ENCODE assay signal across 12 cellular contexts in the genomic region with DNA sequence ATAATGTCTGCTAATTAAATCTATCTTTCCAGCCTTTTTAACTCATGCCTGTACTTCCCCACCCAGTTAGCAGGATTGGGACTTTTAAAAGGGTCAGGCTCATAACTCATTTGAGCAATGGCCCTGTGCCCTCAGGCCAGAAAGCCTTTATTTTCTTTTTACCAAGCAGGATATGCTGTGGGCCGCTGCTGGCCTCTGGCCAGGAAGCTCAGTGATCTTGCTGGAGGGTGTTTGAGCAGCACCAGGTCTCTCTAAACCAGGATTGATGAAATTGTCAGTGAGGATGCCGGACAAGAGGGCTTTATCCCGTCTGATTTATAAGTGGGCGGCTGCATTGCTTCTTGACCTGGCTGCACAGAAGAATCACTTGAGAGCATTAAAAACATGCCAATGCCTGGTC.
A peak's percentile ranks its signal among the peaks of the same experiment; 100 is the strongest.
DNase-seq lines count a peak whose midpoint lies in the region; ATAC-seq and TF ChIP-seq lines count a peak whose summit lies in the region.
"Had no signal": no experiment of that assay in that cellular context is flagged by ENCODE, and none has a peak within 500 bp of the region (broad histone marks: within the 10 kb centered on the region; RNA-seq: fewer than 3 reads in every experiment).

No MANE protein-coding gene starts in this region.

- POLR2A ChIA-PET in HEK293T (lab: Yijun Ruan, JAX) = no interaction called here

- CTCF ChIA-PET in HEK293T (lab: Yijun Ruan, JAX) = no interaction called here

- H3K9me3 ChIP-seq in HAP-1 = no peaks in the 10 kb centered on the region

- ATAC-seq in HG03097 (IDR thresholded peaks at IDR 0.05; ENCODE audit: low FRiP score, unreplicated experiment) = no peak

- in situ Hi-C loops in HAP-1 (cut with MboI; ENCODE audit: low sequenced_read_pairs) (no loop called here), SK-MEL-5 (cut with HindIII; ENCODE audit: low pct_unique_long_range_greater_than_20kb, low sequenced_read_pairs) (no loop called here)

- H3K4me3 ChIP-seq in HAP-1 (no peak overlapping the region), fibroblast of mammary gland (ENCODE audit: control insufficient read depth, low read depth, low read length) (no peak overlapping the region)

- no peak for TF ChIP-seq CTCF in 22Rv1 (IDR thresholded peaks at IDR 0.05)
- TF ChIP-seq CTCF in fibroblast of mammary gland (conservative IDR thresholded peaks at IDR 0.05; ENCODE audit: control insufficient read depth, insufficient read depth, low read depth, low read length) = no peak

- peaks cover 13% of the 10 kb centered on the region for H3K4me1 ChIP-seq in HAP-1

- H3K27me3 ChIP-seq in HAP-1 (ENCODE audit: low read depth) = no peaks in the 10 kb centered on the region

- H3K27ac ChIP-seq in 22Rv1 = peak overlapping the region; percentile 47

- peak; percentile 64 to 83 for DNase-seq in HAP-1 (ENCODE audit: low spot score in 2 of 2)
- DNase-seq in SK-MEL-5 (ENCODE audit: low read depth, low spot score) = peak; percentile 78
- peak; percentile 53 for DNase-seq in fibroblast of mammary gland (ENCODE audit: low read depth)
- no peak for DNase-seq in LoVo (ENCODE audit: low spot score)
- DNase-seq in HEK293T (ENCODE audit: extremely low spot score) = no peak
- DNase-seq in occipital lobe (lab: John Stamatoyannopoulos, UW) = no peak
- DNase-seq: activated CD8-positive, alpha-beta memory T cell treated with anti-CD3 and anti-CD28 coated beads for 24 hours; kidney; NCI-H1694 treated with DMSO at 0.1 percent for 48 hours; stimulated activated CD4-positive, alpha-beta T cell treated with anti-CD3 and anti-CD28 coated beads, Interleukin-4, amount 100 ng/mL, for 24 hours had no signal

- H3K36me3 ChIP-seq in HAP-1 (replicated peaks) = no peaks in the 10 kb centered on the region

TF ChIP-seq in HEK293T, 16 proteins besides CTCF, POLR2A, EP300 and RAD21:
- TF ChIP-seq L3MBTL2 (conservative IDR thresholded peaks at IDR 0.05) (no peak), CTBP1 (IDR thresholded peaks at IDR 0.05; ENCODE audit: borderline replicate concordance) (no peak), ELF4 (IDR thresholded peaks at IDR 0.05) (no peak), BHLHE40 (IDR thresholded peaks at IDR 0.05; ENCODE audit: borderline replicate concordance) (no peak), SP1 (IDR thresholded peaks at IDR 0.05) (no peak), NFRKB (IDR thresholded peaks at IDR 0.05) (no peak), FOXK2 (IDR thresholded peaks at IDR 0.05) (no peak), ZNF384 (IDR thresholded peaks at IDR 0.05) (no peak), SUZ12 (IDR thresholded peaks at IDR 0.05) (no peak), TARDBP (IDR thresholded peaks at IDR 0.05) (no peak), FOXM1 (IDR thresholded peaks at IDR 0.05; ENCODE audit: borderline replicate concordance) (no peak), FOXA1 (IDR thresholded peaks at IDR 0.05) (no peak), ARNT (IDR thresholded peaks at IDR 0.05) (no peak), HDGF (IDR thresholded peaks at IDR 0.05; ENCODE audit: borderline replicate concordance) (no peak), LEF1 (IDR thresholded peaks at IDR 0.05; ENCODE audit: borderline replicate concordance) (no peak)
- TF ChIP-seq, protein P1, sequence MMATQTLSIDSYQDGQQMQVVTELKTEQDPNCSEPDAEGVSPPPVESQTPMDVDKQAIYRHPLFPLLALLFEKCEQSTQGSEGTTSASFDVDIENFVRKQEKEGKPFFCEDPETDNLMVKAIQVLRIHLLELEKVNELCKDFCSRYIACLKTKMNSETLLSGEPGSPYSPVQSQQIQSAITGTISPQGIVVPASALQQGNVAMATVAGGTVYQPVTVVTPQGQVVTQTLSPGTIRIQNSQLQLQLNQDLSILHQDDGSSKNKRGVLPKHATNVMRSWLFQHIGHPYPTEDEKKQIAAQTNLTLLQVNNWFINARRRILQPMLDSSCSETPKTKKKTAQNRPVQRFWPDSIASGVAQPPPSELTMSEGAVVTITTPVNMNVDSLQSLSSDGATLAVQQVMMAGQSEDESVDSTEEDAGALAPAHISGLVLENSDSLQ (IDR thresholded peaks at IDR 0.05) = no peak

Comparison
In these comparisons a context has a peak if more than half of its experiments do, and no peak if none do; other contexts are left out.
1. DNase-seq: peak in HAP-1 (2 of 2), SK-MEL-5 (single experiment) and fibroblast of mammary gland (single experiment); none in LoVo (single experiment), HEK293T (single experiment) and occipital lobe (single experiment).